ENCODE assay signal across 8 cellular contexts in the genomic region with DNA sequence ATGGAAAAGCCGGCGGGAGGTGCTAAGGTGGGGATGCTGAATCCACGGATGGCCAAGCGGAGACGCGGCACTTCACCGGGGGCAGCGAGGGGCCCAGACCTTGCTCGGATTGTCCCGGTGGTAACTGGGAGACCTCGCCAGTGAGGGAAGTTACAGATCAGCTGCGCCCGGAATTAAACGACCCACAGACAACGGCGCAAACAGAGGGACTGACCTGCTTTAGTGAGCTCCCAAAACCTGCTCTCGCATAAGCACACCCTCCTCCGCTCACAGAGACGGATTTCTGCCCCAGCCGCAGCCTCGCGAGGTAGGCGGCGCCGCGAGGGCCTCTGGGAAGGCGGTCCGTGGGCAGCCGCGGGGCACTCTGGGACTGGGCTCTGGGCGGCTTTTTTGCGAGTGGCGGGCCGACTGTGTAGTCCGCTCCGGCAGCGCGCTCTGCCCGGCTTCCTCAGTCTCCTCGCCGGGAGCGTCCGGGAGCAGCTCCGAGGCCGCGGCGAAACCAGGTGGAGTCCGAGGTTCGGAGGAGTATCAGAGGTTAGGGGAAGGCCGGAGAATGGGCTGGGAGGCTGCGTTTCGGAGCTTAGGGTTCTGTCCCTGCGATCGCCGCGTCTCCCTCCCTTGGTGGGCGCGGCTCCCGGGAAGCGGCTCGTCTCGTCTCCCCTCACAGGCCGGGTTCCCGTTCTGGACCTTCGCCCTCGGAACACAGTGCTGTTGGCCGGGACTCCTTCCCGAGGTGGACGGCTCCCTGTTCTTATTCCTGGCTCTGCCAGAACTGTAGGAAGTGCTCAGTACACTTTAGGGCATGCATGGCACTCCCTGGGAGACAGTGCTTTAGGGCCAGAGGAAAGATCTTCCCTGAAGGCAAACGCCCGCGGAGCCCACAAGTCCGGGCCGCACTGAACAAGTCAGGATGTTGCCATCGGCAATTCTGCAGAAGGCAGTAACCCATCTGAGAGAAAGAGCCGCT. TPM values are rescaled to one million over a fixed set of nuclear protein-coding genes. Genes with fewer than 3 reads are reported as not detected.
DNase-seq lines count a peak whose midpoint lies in the region; ATAC-seq and TF ChIP-seq lines count a peak whose summit lies in the region.

TSS of gene EXO5 (plus strand) at position 393 of the 967 bp plus-strand sequence. CDS start 5,778 bp downstream, outside the sequence.

- ATAC-seq in GM19351 (IDR thresholded peaks at IDR 0.05; ENCODE audit: unreplicated experiment): peak; percentile 80

- peak within 1 kb of the TSS; percentile 78 for H3K4me3 ChIP-seq in epithelial cell of proximal tubule (ENCODE audit: low read depth, low read length)

- DNase-seq in C1 segment of cervical spinal cord (lab: John Stamatoyannopoulos, UW): peak; percentile 20 to 81 (median 64)
- peak; percentile 79 for DNase-seq in HT-29 (ENCODE audit: low spot score)
- peak; percentile 90 for DNase-seq in OCI-M1 (lab: John Stamatoyannopoulos, UW)
- peak; percentile 86 for DNase-seq in activated T-cell treated with anti-CD3 and anti-CD28 coated beads for 48 hours (ENCODE audit: low read depth)
- no peak for DNase-seq in epithelial cell of proximal tubule (ENCODE audit: low read depth)
- DNase-seq in mucosa of gallbladder (ENCODE audit: low spot score): peak; percentile 81
- peak; percentile 75 for DNase-seq in stimulated activated CD8-positive, alpha-beta memory T cell treated with anti-CD3 and anti-CD28 coated beads, Interleukin-4, amount 100 ng/mL, for 24 hours (ENCODE audit: low read depth)

- TF ChIP-seq CTCF in epithelial cell of proximal tubule (conservative IDR thresholded peaks at IDR 0.05; ENCODE audit: low read depth, low read length): no peak

RNA-seq across cellular contexts. Expression of gene EXO5, which starts in this region (rescaled TPM):
- total RNA-seq in HT-29 (2014; rRNA removed; shearing (Covaris generic)): 7.7 and 8.7 TPM in 2 replicates
- total RNA-seq in epithelial cell of proximal tubule: 6.9 and 7.3 TPM in 2 replicates
- 6.3 TPM for total RNA-seq in mucosa of gallbladder
